25 cellular contexts compared by ENCODE assay signal in genomic region chr20:62297449-62298227, GRCh38. TPM values are rescaled to one million over a fixed set of nuclear protein-coding genes. Genes with fewer than 3 reads are reported as not detected.
DNase-seq lines count a peak whose midpoint lies in the region; ATAC-seq, FAIRE-seq and TF ChIP-seq lines count a peak whose summit lies in the region.
"Had no signal": no experiment of that assay in that cellular context is flagged by ENCODE, and none has a peak within 500 bp of the region (broad histone marks: within the 10 kb centered on the region; RNA-seq: fewer than 3 reads in every experiment).

No MANE protein-coding gene starts in this region.

- H3K4me1 ChIP-seq in BLaER1 (peaks cover 62% of the 10 kb centered on the region), HCT116 (ENCODE audit: control insufficient read depth in 1 of 2, insufficient read depth in 2 of 2, low read length in 2 of 2) (peaks cover 5 to 14% of the 10 kb centered on the region in 2 experiments; a peak in 3 of 4 replicates), H1 (replicated peaks in 1 of 4; ENCODE audit: control insufficient read depth in 3 of 4, insufficient read depth in 4 of 4, low read length in 3 of 4) (no peaks in the 10 kb centered on the region; a peak in 1 of 7 replicates), neutrophil (ENCODE audit: control insufficient read depth in 1 of 2, insufficient read depth in 1 of 2, low read depth in 1 of 2, low read length in 1 of 2) (peaks cover 5 to 12% of the 10 kb centered on the region in 2 experiments)
- H3K4me1 ChIP-seq: BE2C, SJCRH30 had no signal

- ATAC-seq in HCT116 (no peak), GM19467 (IDR thresholded peaks at IDR 0.05; ENCODE audit: unreplicated experiment) (no peak), GM21526 (IDR thresholded peaks at IDR 0.05; ENCODE audit: low FRiP score, unreplicated experiment) (no peak), HG03045 (IDR thresholded peaks at IDR 0.05; ENCODE audit: unreplicated experiment) (no peak)
- ATAC-seq: PC-3 had no signal

- H4K8ac ChIP-seq in H1 (ENCODE audit: extremely low read depth, insufficient read depth, low read length): peak overlapping the region; percentile 57

- no peak overlapping the region for H4K91ac ChIP-seq in H1 (replicated peaks; ENCODE audit: insufficient read length, low read length)

- no peak overlapping the region for H2BK20ac ChIP-seq in H1 (ENCODE audit: low read length)

- H2BK15ac ChIP-seq in H1 (ENCODE audit: low read length): no peak overlapping the region

- no peak for DNase-seq in HCT116 (ENCODE audit: low read depth, low spot score)
- no peak for DNase-seq in H1 (ENCODE audit: low read depth in 1 of 2, low spot score in 2 of 2)
- DNase-seq in HUDEP-2 (lab: John Stamatoyannopoulos, UW; ENCODE audit: unreplicated experiment in 76 of 76): no peak
- DNase-seq: BE2C; CD4-positive, alpha-beta memory T cell; DMS153; GF-D8; GOT3; HFFc6; Kasumi-1; NCI-H1105; NCI-H1694; NCI-H2081 treated with DMSO at 0.1 percent for 48 hours; NCI-H510A; NCI-H774; PC-3; RPMI8226; SJCRH30 had no signal

- FAIRE-seq in H1 (lab: Jason Lieb, UNC): no peak
- FAIRE-seq: A204.1 had no signal

- no peak overlapping the region for H2BK120ac ChIP-seq in H1 (replicated peaks; ENCODE audit: low read depth, low read length)

- no peak for TF ChIP-seq EP300 in H1 (IDR thresholded peaks at IDR 0.05; ENCODE audit: borderline replicate concordance in 1 of 2, low read depth in 2 of 2, low read length in 2 of 2)

- TF ChIP-seq RAD21 in HCT116 (IDR thresholded peaks at IDR 0.05; ENCODE audit: low read depth) (0 out of 2 replicates have a peak, but pooled peaks have one; percentile 9), H1 (IDR thresholded peaks at IDR 0.05 in 1 of 2, conservative IDR thresholded peaks at IDR 0.05 in 1 of 2; ENCODE audit: low read depth in 2 of 2, low read length in 2 of 2) (no peak; a peak in 1 of 4 replicates)

- peaks cover 5% of the 10 kb centered on the region; the same call in 1 of the 2 replicates for H3K79me1 ChIP-seq in H1 (ENCODE audit: low read depth, low read length)

- no peaks in the 10 kb centered on the region for H3K9me2 ChIP-seq in HCT116 (ENCODE audit: insufficient read depth)

- H3K79me2 ChIP-seq in HCT116 (ENCODE audit: insufficient read depth, low read length) (no peaks in the 10 kb centered on the region), H1 (ENCODE audit: control insufficient read depth in 1 of 2, insufficient read depth in 2 of 2, low read length in 2 of 2) (no peaks in the 10 kb centered on the region)

- no peak overlapping the region for H2BK5ac ChIP-seq in H1 (ENCODE audit: low read depth, low read length)

- no peak overlapping the region for H3K18ac ChIP-seq in H1 (ENCODE audit: extremely low read depth, low read length)

- no TSS peak for BruUV-seq in HCT116 (replicated peaks; lab: Mats Ljungman, UMichigan)

- peaks cover 23% of the 10 kb centered on the region for H3K36me3 ChIP-seq in BLaER1
- peaks cover 5% of the 10 kb centered on the region in 2 experiments; a peak in 1 of 4 replicates for H3K36me3 ChIP-seq in HCT116 (ENCODE audit: control insufficient read depth in 1 of 2, insufficient read depth in 2 of 2, low read length in 2 of 2)
- H3K36me3 ChIP-seq in H1 (ENCODE audit: control insufficient read depth in 2 of 4, insufficient read depth in 4 of 4, low read length in 3 of 4): peaks cover 0 to 24% (median 5%) of the 10 kb centered on the region in 4 experiments; a peak in 5 of 8 replicates
- peaks cover 79% of the 10 kb centered on the region for H3K36me3 ChIP-seq in neutrophil

- CTCF ChIA-PET in HCT116 (lab: Charles Lee): no interaction called here
- CTCF ChIA-PET in H1 (lab: Charles Lee; ENCODE audit: partially characterized antibody): interaction anchor here (0.8 to 1.6 kb wide), 4 partner anchors 12 to 86 kb away, joined by 3 to 4 read pairs (median 3); no protein-coding TSS in a partner anchor

- peaks cover 2% of the 10 kb centered on the region; the same call in 1 of the 2 replicates for H3K23me2 ChIP-seq in H1 (ENCODE audit: low read depth, low read length)

- no peak overlapping the region for H2BK12ac ChIP-seq in H1 (ENCODE audit: low read depth, low read length)

- intact Hi-C loops in HCT116 (cut with micrococcal nuclease): no loop called here

- H4K5ac ChIP-seq in H1 (ENCODE audit: insufficient read length, low read depth, low read length): no peak overlapping the region

- H3K56ac ChIP-seq in H1 (replicated peaks; ENCODE audit: insufficient read length, low read depth, low read length): no peak overlapping the region

- no peak overlapping the region for H3K4ac ChIP-seq in H1 (replicated peaks; ENCODE audit: insufficient read length, low read depth, low read length)

- no peak overlapping the region for H2AK5ac ChIP-seq in H1 (ENCODE audit: low read depth, low read length)

- POLR2A ChIA-PET in HCT116 (lab: Charles Lee) (no interaction called here), H1 (lab: Charles Lee; ENCODE audit: partially characterized antibody) (interaction anchor here (0.6 to 14.6 kb wide), 5 partner anchors 8 to 102 kb away, joined by 3 to 170 read pairs (median 3); partner anchors contain the start of gene LAMA5)

- H3K9ac ChIP-seq in BLaER1 (no peak overlapping the region), HCT116 (ENCODE audit: low read length) (no peak overlapping the region), H1 (replicated peaks in 1 of 4; ENCODE audit: extremely low read depth in 1 of 4, low read depth in 3 of 4, low read length in 3 of 4) (no peak overlapping the region)

- WGBS in H1 (ENCODE audit: extremely low coverage in 1 of 2, insufficient coverage in 1 of 2, insufficient read length in 1 of 2, insufficient replicate concordance in 2 of 2, low coverage in 1 of 2, low lambda C conversion rate in 2 of 2, missing lambda C conversion rate in 1 of 2), 2 experiments: 94% methylated on average over 29 of the region's 29 CpGs; no CpG with 5 or more reads in 1 of the 2 experiments

- no peak overlapping the region for H3K4me3 ChIP-seq in BLaER1
- no peak overlapping the region for H3K4me3 ChIP-seq in HCT116 (replicated peaks in 1 of 2; ENCODE audit: low read depth in 1 of 2, low read length in 2 of 2)
- no peak overlapping the region for H3K4me3 ChIP-seq in H1 (ENCODE audit: extremely low read depth in 1 of 4, insufficient read depth in 2 of 4, low read depth in 3 of 4, low read length in 4 of 4)
- H3K4me3 ChIP-seq in neutrophil (ENCODE audit: low read depth in 1 of 2, low read length in 1 of 2): no peak overlapping the region
- H3K4me3 ChIP-seq: SJCRH30 had no signal

- H3K14ac ChIP-seq in H1 (ENCODE audit: insufficient read length): no peak overlapping the region

- H3K27ac ChIP-seq in BLaER1 (0 out of 2 replicates have a peak overlapping the region, but pooled peaks have one; percentile 41), HCT116 (ENCODE audit: low read depth, low read length) (no peak overlapping the region), H1 (ENCODE audit: low read depth, low read length) (no peak overlapping the region), neutrophil (peak overlapping the region; percentile 18)
- H3K27ac ChIP-seq: HL-60, SJCRH30 had no signal

- RAD21 ChIA-PET in HCT116 (lab: Charles Lee; ENCODE audit: low non-redundant PET in 1 of 2, low total read pairs in 2 of 2, uncharacterized antibody in 2 of 2, unreplicated experiment in 2 of 2): no interaction called here

- H3K27me3 ChIP-seq in BLaER1 (no peaks in the 10 kb centered on the region), HCT116 (ENCODE audit: insufficient read depth, low read length) (no peaks in the 10 kb centered on the region), H1 (replicated peaks in 1 of 4; ENCODE audit: control insufficient read depth in 3 of 4, extremely low read depth in 1 of 4, insufficient read depth in 3 of 4, low read length in 3 of 4) (no peaks in the 10 kb centered on the region), neutrophil (no peaks in the 10 kb centered on the region)
- H3K27me3 ChIP-seq: BE2C, SJCRH30 had no signal

- H3K9me3 ChIP-seq in BLaER1 (no peaks in the 10 kb centered on the region), HCT116 (ENCODE audit: control insufficient read depth in 1 of 2, insufficient read depth in 1 of 2, low read depth in 1 of 2, low read length in 2 of 2) (no peaks in the 10 kb centered on the region), H1 (ENCODE audit: insufficient read depth in 2 of 2, low read depth in 1 of 2, low read length in 1 of 2) (no peaks in the 10 kb centered on the region), neutrophil (no peaks in the 10 kb centered on the region)
- H3K9me3 ChIP-seq: BE2C, SJCRH30 had no signal

- H2AFZ ChIP-seq in HCT116 (ENCODE audit: low read depth, low read length, poor library complexity, severe bottlenecking) (no peak overlapping the region), H1 (ENCODE audit: low read length) (no peak overlapping the region)

- no peak for TF ChIP-seq POLR2A in HCT116 (IDR thresholded peaks at IDR 0.05; ENCODE audit: borderline replicate concordance, extremely low read depth, insufficient read depth, insufficient read length)
- no peak for TF ChIP-seq POLR2A in H1 (IDR thresholded peaks at IDR 0.05; ENCODE audit: control extremely low read depth in 1 of 2, low read depth in 2 of 2, low read length in 2 of 2)

- TF ChIP-seq CTCF in HCT116 (IDR thresholded peaks at IDR 0.05 in 2 of 3, conservative IDR thresholded peaks at IDR 0.05 in 1 of 3; ENCODE audit: borderline replicate concordance in 1 of 3, insufficient read depth in 1 of 3, low read depth in 2 of 3, low read length in 2 of 3) (peak in 1 of 3 experiments; percentile 13; a peak in 1 of 6 replicates), H1 (IDR thresholded peaks at IDR 0.05; ENCODE audit: control extremely low read depth in 1 of 3, insufficient read depth in 1 of 3, low read depth in 1 of 3, low read length in 3 of 3) (peak in 2 of 3 experiments; percentile 7 to 22; a peak in 3 of 4 replicates), neutrophil (IDR thresholded peaks at IDR 0.05) (no peak)

- H3K23ac ChIP-seq in H1 (ENCODE audit: insufficient read length): no peak overlapping the region

- no peaks in the 10 kb centered on the region for H4K20me1 ChIP-seq in BLaER1
- H4K20me1 ChIP-seq in HCT116 (ENCODE audit: insufficient read depth): no peaks in the 10 kb centered on the region
- peaks cover 2 to 5% of the 10 kb centered on the region in 2 experiments for H4K20me1 ChIP-seq in H1 (replicated peaks in 1 of 2; ENCODE audit: control insufficient read depth in 1 of 2, insufficient read depth in 2 of 2, low read length in 2 of 2)

- H3K4me2 ChIP-seq in BLaER1: no peak overlapping the region
- H3K4me2 ChIP-seq in HCT116 (ENCODE audit: low read length): no peak overlapping the region
- no peak overlapping the region for H3K4me2 ChIP-seq in H1 (ENCODE audit: insufficient read depth in 1 of 2, low read depth in 2 of 2, low read length in 2 of 2)

RNA-seq across cellular contexts. Expression of gene ADRM1, which starts 5.2 kb away (rescaled TPM):
- 158 TPM for total RNA-seq in HCT116 (2021; ENCODE audit: unreplicated experiment)
- polyA plus RNA-seq in HCT116 (2012): 196 and 200 TPM in 2 replicates
- 126 and 138 TPM in 2 replicates for total RNA-seq in H1 (2021; fragmentation: NEBNext Ultra II Directional; extraction: Animal tissue kit (Norgen Biotek cat#: 25700))
- 214 and 260 TPM in 2 replicates for polyA plus RNA-seq in H1 (2011; rRNA removed)
- 209 TPM for polyA plus RNA-seq in H1 (2011; cell fraction: cytosol; rRNA removed)
- polyA plus RNA-seq in H1 (2011; cell fraction: nucleus; rRNA removed): 180 TPM
- 119 to 168 TPM (median 157 TPM) in 4 replicates for polyA plus RNA-seq in H1 (2012, experiment 1 of 2)
- 141 TPM for polyA plus RNA-seq in H1 (2012, experiment 2 of 2)
- polyA plus RNA-seq in H1 (2013, experiment 1 of 2): 137 TPM
- polyA plus RNA-seq in H1 (2013, experiment 2 of 2): 131 TPM
- polyA minus RNA-seq in H1 (2011; rRNA and poly(A)+ RNA removed): 39.2 and 45.4 TPM in 2 replicates
- polyA minus RNA-seq in H1 (2011; cell fraction: cytosol; rRNA and poly(A)+ RNA removed): 68.0 TPM
- polyA minus RNA-seq in H1 (2011; cell fraction: nucleus; rRNA and poly(A)+ RNA removed): 67.0 TPM

RNA-seq across cellular contexts. Expression of gene OSBPL2, which starts 59.3 kb away (rescaled TPM):
- total RNA-seq in HCT116 (2021; ENCODE audit: unreplicated experiment): 36.9 TPM
- polyA plus RNA-seq in HCT116 (2012): 17.6 and 18.4 TPM in 2 replicates
- total RNA-seq in H1 (2021; fragmentation: NEBNext Ultra II Directional; extraction: Animal tissue kit (Norgen Biotek cat#: 25700)): 42.4 and 42.6 TPM in 2 replicates
- 11.7 and 16.9 TPM in 2 replicates for polyA plus RNA-seq in H1 (2011; rRNA removed)
- 17.9 TPM for polyA plus RNA-seq in H1 (2011; cell fraction: cytosol; rRNA removed)
- 47.6 TPM for polyA plus RNA-seq in H1 (2011; cell fraction: nucleus; rRNA removed)
- polyA plus RNA-seq in H1 (2012, experiment 1 of 2): 21.7 to 24.9 TPM (median 23.7 TPM) in 4 replicates
- polyA plus RNA-seq in H1 (2012, experiment 2 of 2): 5.0 TPM
- polyA plus RNA-seq in H1 (2013, experiment 1 of 2): 17.0 TPM
- polyA plus RNA-seq in H1 (2013, experiment 2 of 2): 15.9 TPM
- polyA minus RNA-seq in H1 (2011; rRNA and poly(A)+ RNA removed): 51.4 and 59.5 TPM in 2 replicates
- polyA minus RNA-seq in H1 (2011; cell fraction: cytosol; rRNA and poly(A)+ RNA removed): 16.6 TPM
- polyA minus RNA-seq in H1 (2011; cell fraction: nucleus; rRNA and poly(A)+ RNA removed): 25.7 TPM

Comparison
In these comparisons a context has a peak if more than half of its experiments do, and no peak if none do; other contexts are left out.
1. H3K27ac ChIP-seq: peak in BLaER1 (single experiment) and neutrophil (single experiment); none in HCT116 (single experiment) and H1 (single experiment).